29 cellular contexts compared by ENCODE assay signal in genomic region chr13:25833761-25834160, GRCh38.
"Had no signal": no experiment of that assay in that cellular context is flagged by ENCODE, and none has a peak within 500 bp of the region (broad histone marks: within the 10 kb centered on the region; RNA-seq: fewer than 3 reads in every experiment).

No MANE protein-coding gene starts in this region.

- H3K4me3 Mint-ChIP-seq: dendritic cell treated with granulocyte-macrophage colony-stimulating factor and Interleukin-4, amounts not matched to agents 40 ng/mL and 50 ng/mL, for 4 days; effector memory CD8-positive, alpha-beta T cell; endodermal cell had no signal

- H2AFZ ChIP-seq: hepatocyte had no signal

- FAIRE-seq: endometrium, endothelial cell of umbilical vein, frontal cortex had no signal

- H3K4me2 ChIP-seq: hepatocyte had no signal

- H3K79me2 ChIP-seq: hepatocyte had no signal

- H3K27ac Mint-ChIP-seq: dendritic cell treated with granulocyte-macrophage colony-stimulating factor and Interleukin-4, amounts not matched to agents 40 ng/mL and 50 ng/mL, for 4 days; effector memory CD8-positive, alpha-beta T cell; endodermal cell had no signal

- H3K27me3 ChIP-seq: colonic mucosa, dorsolateral prefrontal cortex, esophagus muscularis mucosa, esophagus squamous epithelium, foreskin keratinocyte, gastrocnemius medialis, gastroesophageal sphincter, hepatocyte had no signal

- H3K27ac ChIP-seq: colonic mucosa, coronary artery, dorsolateral prefrontal cortex, epithelial cell of prostate, esophagus muscularis mucosa, esophagus squamous epithelium, foreskin keratinocyte, gastrocnemius medialis, gastroesophageal sphincter, heart left ventricle, heart right ventricle, hepatocyte had no signal

- H3K4me3 ChIP-seq: colonic mucosa, coronary artery, dorsolateral prefrontal cortex, esophagus muscularis mucosa, esophagus squamous epithelium, gastrocnemius medialis, gastroesophageal sphincter, heart left ventricle, heart right ventricle, hepatocyte had no signal

- H3K9me3 ChIP-seq: colonic mucosa, esophagus muscularis mucosa, esophagus squamous epithelium, gastrocnemius medialis, gastroesophageal sphincter, heart left ventricle, heart right ventricle had no signal

- H3K36me3 ChIP-seq: colonic mucosa, esophagus muscularis mucosa, esophagus squamous epithelium, gastrocnemius medialis, gastroesophageal sphincter, heart left ventricle, heart right ventricle had no signal

- H3K4me1 ChIP-seq: colonic mucosa, esophagus muscularis mucosa, gastrocnemius medialis, gastroesophageal sphincter, heart left ventricle, heart right ventricle had no signal

- DNase-seq: colonic mucosa; cortex of kidney; dermis blood vessel endothelial cell; dorsolateral prefrontal cortex; effector CD4-positive, alpha-beta T cell; effector CD8-positive, alpha-beta T cell; effector memory CD4-positive, alpha-beta T cell; effector memory CD8-positive, alpha-beta T cell; endodermal cell; erythroblast; esophagus squamous epithelium; foreskin fibroblast; foreskin keratinocyte; foreskin melanocyte; gastrocnemius medialis; glutamatergic neuron; head of caudate nucleus; heart left ventricle; heart right ventricle had no signal

- ATAC-seq: effector memory CD8-positive, alpha-beta T cell; esophagus mucosa; foreskin keratinocyte; gastrocnemius medialis; gastroesophageal sphincter; heart left ventricle; heart right ventricle had no signal

- H3K9me3 Mint-ChIP-seq: dendritic cell treated with granulocyte-macrophage colony-stimulating factor and Interleukin-4, amounts not matched to agents 40 ng/mL and 50 ng/mL, for 4 days; effector memory CD8-positive, alpha-beta T cell; endodermal cell had no signal
